In the genomic region with DNA sequence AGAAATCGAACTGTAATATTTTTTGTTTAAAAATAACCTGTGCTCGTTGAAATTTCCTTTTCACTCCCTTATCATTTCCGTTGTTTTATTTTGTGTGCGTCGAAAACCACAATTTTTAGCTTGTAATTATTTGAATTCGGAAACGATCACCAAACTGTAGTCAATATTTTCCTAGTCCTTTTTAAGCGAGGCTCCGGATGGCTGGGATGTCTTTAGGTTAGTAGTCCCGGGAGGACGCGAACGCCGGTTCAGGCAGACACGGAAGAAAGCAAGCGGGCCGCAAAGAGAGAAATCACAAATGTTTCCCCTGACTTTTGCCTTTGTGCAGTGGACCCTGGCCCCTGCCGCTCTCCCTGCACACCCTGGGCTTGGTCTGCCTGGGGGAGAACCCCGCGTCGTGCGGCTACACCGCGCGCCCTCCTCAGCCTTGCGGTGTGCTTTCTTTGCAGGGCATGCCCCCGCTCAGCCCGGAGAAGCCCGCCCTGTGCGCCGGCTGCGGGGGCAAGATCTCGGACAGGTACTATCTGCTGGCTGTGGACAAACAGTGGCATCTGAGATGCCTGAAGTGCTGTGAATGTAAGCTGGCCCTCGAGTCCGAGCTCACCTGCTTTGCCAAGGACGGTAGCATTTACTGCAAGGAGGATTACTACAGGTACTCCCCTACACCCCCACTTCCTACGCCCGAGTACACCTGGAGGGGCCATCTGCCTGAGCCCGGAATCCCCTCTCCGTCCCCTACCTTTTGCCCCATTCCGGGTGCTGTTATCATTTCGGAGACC, we compare ENCODE assay signal across 1 cellular context.
TF ChIP-seq lines count a peak whose summit lies in the region.

No MANE protein-coding gene starts in this region.

TF ChIP-seq in HepG2, 621 proteins besides CTCF, POLR2A, EP300 and RAD21:
- TF ChIP-seq ZNF816 (CRISPR knock-in tag; IDR thresholded peaks at IDR 0.05; ENCODE audit: borderline replicate concordance) = no peak
- TF ChIP-seq ZNF678 (CRISPR knock-in tag; IDR thresholded peaks at IDR 0.05) = no peak
- no peak for TF ChIP-seq BCL6 (CRISPR knock-in tag; IDR thresholded peaks at IDR 0.05)
- TF ChIP-seq, protein P1, sequence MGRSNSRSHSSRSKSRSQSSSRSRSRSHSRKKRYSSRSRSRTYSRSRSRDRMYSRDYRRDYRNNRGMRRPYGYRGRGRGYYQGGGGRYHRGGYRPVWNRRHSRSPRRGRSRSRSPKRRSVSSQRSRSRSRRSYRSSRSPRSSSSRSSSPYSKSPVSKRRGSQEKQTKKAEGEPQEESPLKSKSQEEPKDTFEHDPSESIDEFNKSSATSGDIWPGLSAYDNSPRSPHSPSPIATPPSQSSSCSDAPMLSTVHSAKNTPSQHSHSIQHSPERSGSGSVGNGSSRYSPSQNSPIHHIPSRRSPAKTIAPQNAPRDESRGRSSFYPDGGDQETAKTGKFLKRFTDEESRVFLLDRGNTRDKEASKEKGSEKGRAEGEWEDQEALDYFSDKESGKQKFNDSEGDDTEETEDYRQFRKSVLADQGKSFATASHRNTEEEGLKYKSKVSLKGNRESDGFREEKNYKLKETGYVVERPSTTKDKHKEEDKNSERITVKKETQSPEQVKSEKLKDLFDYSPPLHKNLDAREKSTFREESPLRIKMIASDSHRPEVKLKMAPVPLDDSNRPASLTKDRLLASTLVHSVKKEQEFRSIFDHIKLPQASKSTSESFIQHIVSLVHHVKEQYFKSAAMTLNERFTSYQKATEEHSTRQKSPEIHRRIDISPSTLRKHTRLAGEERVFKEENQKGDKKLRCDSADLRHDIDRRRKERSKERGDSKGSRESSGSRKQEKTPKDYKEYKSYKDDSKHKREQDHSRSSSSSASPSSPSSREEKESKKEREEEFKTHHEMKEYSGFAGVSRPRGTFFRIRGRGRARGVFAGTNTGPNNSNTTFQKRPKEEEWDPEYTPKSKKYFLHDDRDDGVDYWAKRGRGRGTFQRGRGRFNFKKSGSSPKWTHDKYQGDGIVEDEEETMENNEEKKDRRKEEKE (IDR thresholded peaks at IDR 0.05) = no peak
- peak; percentile 76 for TF ChIP-seq CBX2 (IDR thresholded peaks at IDR 0.05; ENCODE audit: low read depth, low read length)
- TF ChIP-seq CBX2 (CRISPR knock-in tag; IDR thresholded peaks at IDR 0.05; ENCODE audit: low read depth) = no peak
- no peak for TF ChIP-seq CC2D1A (CRISPR knock-in tag; IDR thresholded peaks at IDR 0.05)
